16 cellular contexts compared by ENCODE assay signal in the genomic region with DNA sequence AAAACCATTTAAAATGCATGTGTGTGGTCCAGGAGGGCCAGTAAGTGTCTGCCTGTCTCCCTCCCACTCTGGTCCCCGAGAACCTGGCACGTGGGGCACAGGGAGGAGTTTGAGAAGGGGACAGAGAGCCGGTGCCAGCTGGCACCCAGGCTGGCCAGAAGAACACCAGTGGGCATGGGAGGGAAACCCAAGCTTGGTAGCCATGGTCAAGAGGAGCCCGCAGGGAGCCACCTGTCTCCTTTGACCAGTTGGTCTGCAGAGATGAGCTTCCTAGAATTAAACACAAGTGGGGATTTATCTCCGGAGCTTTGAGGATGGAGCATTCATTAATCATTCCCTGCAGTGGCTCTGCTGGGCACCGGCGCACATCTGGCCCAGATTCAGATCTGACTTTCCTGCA. TPM values are rescaled to one million over a fixed set of nuclear protein-coding genes. Genes with fewer than 3 reads are reported as not detected.
A peak's percentile ranks its signal among the peaks of the same experiment; 100 is the strongest.
DNase-seq lines count a peak whose midpoint lies in the region; ATAC-seq and TF ChIP-seq lines count a peak whose summit lies in the region.
"Had no signal": no experiment of that assay in that cellular context is flagged by ENCODE, and none has a peak within 500 bp of the region (broad histone marks: within the 10 kb centered on the region; RNA-seq: fewer than 3 reads in every experiment).

No MANE protein-coding gene starts in this region.

- TF ChIP-seq EP300 in stomach (IDR thresholded peaks at IDR 0.05): no peak

- TF ChIP-seq POLR2A in stomach (IDR thresholded peaks at IDR 0.05): no peak

- no peak for ATAC-seq in lower lobe of right lung
- ATAC-seq in GM21381 (IDR thresholded peaks at IDR 0.05; ENCODE audit: unreplicated experiment): no peak
- ATAC-seq: PC-3 had no signal

- H3K9me3 Mint-ChIP-seq in CD14-positive monocyte: peaks cover 0 to 15% (median 4%) of the 10 kb centered on the region in 7 donors

- no peaks in the 10 kb centered on the region for H3K4me1 ChIP-seq in lower lobe of right lung
- no peaks in the 10 kb centered on the region for H3K4me1 ChIP-seq in stomach

- no peak overlapping the region for H3K27ac ChIP-seq in lower lobe of right lung
- no peak overlapping the region for H3K27ac ChIP-seq in stomach

- peaks cover 6 to 18% (median 14%) of the 10 kb centered on the region in 3 donors for H3K27me3 Mint-ChIP-seq in CD14-positive monocyte (ENCODE audit: low read depth in 3 of 3)

- H3K27ac Mint-ChIP-seq in CD14-positive monocyte: no peak overlapping the region

- H3K27me3 ChIP-seq in lower lobe of right lung (ENCODE audit: low read depth) (no peaks in the 10 kb centered on the region), stomach (peaks cover 0 to 44% (median 0%) of the 10 kb centered on the region in 3 donors)

- H3K36me3 Mint-ChIP-seq in CD14-positive monocyte: no peaks in the 10 kb centered on the region

- H3K36me3 ChIP-seq in lower lobe of right lung: no peaks in the 10 kb centered on the region
- H3K36me3 ChIP-seq in stomach: no peaks in the 10 kb centered on the region

- WGBS in stomach, 5 donors: 59 to 69% (median 62%) methylated on average over 7 of the region's 7 CpGs

- no peak overlapping the region for H3K4me3 Mint-ChIP-seq in CD14-positive monocyte

- intact Hi-C loops in CD14-positive monocyte (cut with micrococcal nuclease) (no loop called here), lower lobe of right lung (cut with DNase I) (no loop called here), stomach (cut with DNase I; ENCODE audit: low total_unique reads) (no loop called here)

- peak; percentile 4 for DNase-seq in activated CD8-positive, alpha-beta memory T cell treated with anti-CD3 and anti-CD28 coated beads for 24 hours
- DNase-seq in activated CD8-positive, alpha-beta memory T cell treated with anti-CD3 and anti-CD28 coated beads, Interleukin-2, amount 50 U/mL, for 48 hours: no peak
- peak; percentile 33 for DNase-seq in CD14-positive monocyte (ENCODE audit: low spot score)
- DNase-seq in lower lobe of right lung: peak; percentile 26
- peak; percentile 17 for DNase-seq in stomach
- DNase-seq in NCI-H146 treated with DMSO at 0.1 percent for 48 hours (lab: John Stamatoyannopoulos, UW; ENCODE audit: unreplicated experiment): no peak
- DNase-seq in SHP77 (lab: John Stamatoyannopoulos, UW): no peak
- DNase-seq: DND-41, NCI-H1417, NCI-H2029 treated with DMSO at 0.1 percent for 48 hours, NCI-H748 treated with DMSO at 0.1 percent for 48 hours, PC-3 had no signal

- TF ChIP-seq CTCF in CD14-positive monocyte (IDR thresholded peaks at IDR 0.05): no peak
- no peak for TF ChIP-seq CTCF in lower lobe of right lung (IDR thresholded peaks at IDR 0.05)
- TF ChIP-seq CTCF in stomach (IDR thresholded peaks at IDR 0.05): no peak

- H3K9me3 ChIP-seq in lower lobe of right lung (no peaks in the 10 kb centered on the region), stomach (no peaks in the 10 kb centered on the region)

- H3K4me1 Mint-ChIP-seq in CD14-positive monocyte: no peaks in the 10 kb centered on the region

- H3K4me3 ChIP-seq in lower lobe of right lung (no peak overlapping the region), stomach (no peak overlapping the region)

RNA-seq across cellular contexts. Expression of gene HMX1, which starts 41.6 kb away (rescaled TPM):
- polyA plus RNA-seq in CD14-positive monocyte (not detected), stomach (not detected)
- total RNA-seq in lower lobe of right lung (not detected), stomach (under 1 TPM in 1 of 5 donors, not detected in 4; 0.37 TPM)
- total RNA-seq: A172, PC-3 had no signal
- polyA plus RNA-seq: BJ, H1 had no signal

Comparison
In these comparisons a context has a peak if more than half of its experiments do, and no peak if none do; other contexts are left out.
1. DNase-seq: peak in activated CD8-positive, alpha-beta memory T cell treated with anti-CD3 and anti-CD28 coated beads for 24 hours (single experiment), CD14-positive monocyte (single experiment), lower lobe of right lung (single experiment) and stomach (single experiment); none in activated CD8-positive, alpha-beta memory T cell treated with anti-CD3 and anti-CD28 coated beads, Interleukin-2, amount 50 U/mL, for 48 hours (single experiment), NCI-H146 treated with DMSO at 0.1 percent for 48 hours (single experiment) and SHP77 (0 of 2).